1 cellular context compared by ENCODE assay signal in genomic region chr2:56448403-56448998, GRCh38.
A peak's percentile ranks its signal among the peaks of the same experiment; 100 is the strongest.
TF ChIP-seq lines count a peak whose summit lies in the region.

No MANE protein-coding gene starts in this region.

TF ChIP-seq in HepG2, 621 proteins besides CTCF, POLR2A, EP300 and RAD21 (continued from another document):
- TF ChIP-seq KDM2A (CRISPR knock-in tag; IDR thresholded peaks at IDR 0.05; ENCODE audit: borderline replicate concordance, low read depth) (no peak), KDM4B (CRISPR knock-in tag; IDR thresholded peaks at IDR 0.05) (0 out of 2 replicates have a peak, but pooled peaks have one; percentile 21), TBL1XR1 (IDR thresholded peaks at IDR 0.05; ENCODE audit: borderline replicate concordance, low read length, partially characterized antibody) (peak; percentile 23), MATR3 (CRISPR knock-in tag; IDR thresholded peaks at IDR 0.05) (no peak), BRCA1 (CRISPR knock-in tag; IDR thresholded peaks at IDR 0.05) (no peak), ZNF768 (CRISPR knock-in tag; IDR thresholded peaks at IDR 0.05) (peak; percentile 87; the same call in 1 of the 2 replicates), CERS6 (CRISPR knock-in tag; IDR thresholded peaks at IDR 0.05) (no peak), ZNF616 (CRISPR knock-in tag; IDR thresholded peaks at IDR 0.05; ENCODE audit: low read depth) (no peak), DNMT3B (CRISPR knock-in tag; conservative IDR thresholded peaks at IDR 0.05) (0 out of 2 replicates have a peak, but pooled peaks have one; percentile 36), SATB2 (CRISPR knock-in tag; IDR thresholded peaks at IDR 0.05) (no peak), SALL2 (CRISPR knock-in tag; IDR thresholded peaks at IDR 0.05) (0 out of 2 replicates have a peak, but pooled peaks have one; percentile 26), ZSCAN25 (CRISPR knock-in tag; IDR thresholded peaks at IDR 0.05) (no peak), MAX (IDR thresholded peaks at IDR 0.05) (peak; percentile 29; the same call in 1 of the 2 replicates), ZBTB40 (IDR thresholded peaks at IDR 0.05) (no peak), ZBTB40 (CRISPR knock-in tag; IDR thresholded peaks at IDR 0.05) (no peak), ZMAT5 (CRISPR knock-in tag; IDR thresholded peaks at IDR 0.05; ENCODE audit: borderline replicate concordance, low read depth) (no peak), ZNF614 (CRISPR knock-in tag; IDR thresholded peaks at IDR 0.05; ENCODE audit: borderline replicate concordance) (0 out of 2 replicates have a peak, but pooled peaks have one; percentile 34), ZBTB25 (CRISPR knock-in tag; IDR thresholded peaks at IDR 0.05) (0 out of 2 replicates have a peak, but pooled peaks have one; percentile 46), AGO1 (IDR thresholded peaks at IDR 0.05; ENCODE audit: low read depth, low read length, poor library complexity, severe bottlenecking) (no peak), SMYD3 (CRISPR knock-in tag; IDR thresholded peaks at IDR 0.05) (no peak), ZNF263 (CRISPR knock-in tag; IDR thresholded peaks at IDR 0.05) (no peak)
